8 cellular contexts compared by ENCODE assay signal in genomic region chr5:114362197-114362976, GRCh38. TPM values are rescaled to one million over a fixed set of nuclear protein-coding genes. Genes with fewer than 3 reads are reported as not detected.
DNase-seq lines count a peak whose midpoint lies in the region; ATAC-seq and TF ChIP-seq lines count a peak whose summit lies in the region.

No MANE protein-coding gene starts in this region.

- intact Hi-C loops in right lobe of liver (cut with DNase I) (loop anchor here (5.0 to 10.0 kb wide), 2 partner anchors 85 to 92 kb away; no protein-coding TSS in a partner anchor), vagina (cut with DNase I) (no loop called here)

- TF ChIP-seq CTCF in C4-2B (conservative IDR thresholded peaks at IDR 0.05) (peak; percentile 32), cardiac fibroblast (IDR thresholded peaks at IDR 0.05; ENCODE audit: low read depth, low read length) (no peak), right lobe of liver (IDR thresholded peaks at IDR 0.05) (peak in 2 of 4 donors; percentile 3 to 12), vagina (IDR thresholded peaks at IDR 0.05) (no peak)

- TF ChIP-seq POLR2A in right lobe of liver (IDR thresholded peaks at IDR 0.05) (no peak), vagina (IDR thresholded peaks at IDR 0.05) (no peak)

- H3K4me3 ChIP-seq in cardiac fibroblast (replicated peaks in 1 of 2; ENCODE audit: low read depth in 2 of 2, low read length in 2 of 2) (no peak overlapping the region), right lobe of liver (peak overlapping the region; percentile 62 to 84 (median 81)), vagina (peak overlapping the region; percentile 50 to 63)

- H3K9me3 ChIP-seq in right lobe of liver, result no peaks in the 10 kb centered on the region
- no peaks in the 10 kb centered on the region for H3K9me3 ChIP-seq in vagina

- H3K27me3 ChIP-seq in right lobe of liver (no peaks in the 10 kb centered on the region), vagina (no peaks in the 10 kb centered on the region)

- H3K36me3 ChIP-seq in right lobe of liver, result no peaks in the 10 kb centered on the region
- H3K36me3 ChIP-seq in vagina, result no peaks in the 10 kb centered on the region

- WGBS in right lobe of liver (ENCODE audit: insufficient coverage, low coverage, low lambda C conversion rate, missing lambda C conversion rate), result 0% methylated on average over 26 of the region's 87 CpGs

- H3K4me1 ChIP-seq in right lobe of liver, result peaks cover 0 to 8% (median 0%) of the 10 kb centered on the region in 4 donors
- H3K4me1 ChIP-seq in vagina, result peaks cover 36% of the 10 kb centered on the region

- peak overlapping the region; percentile 80 for H3K27ac ChIP-seq in C4-2B
- H3K27ac ChIP-seq in right lobe of liver, result peak overlapping the region; percentile 13 to 90 (median 82)
- H3K27ac ChIP-seq in vagina, result no peak overlapping the region

- DNase-seq in cardiac fibroblast (ENCODE audit: low read depth in 2 of 2) (peak; percentile 1 to 10), right lobe of liver (peak in 1 of 3 donors; percentile 66), vagina (ENCODE audit: extremely low spot score in 2 of 2) (no peak), UCSD-AML1 (lab: John Stamatoyannopoulos, UW; ENCODE audit: unreplicated experiment) (no peak), kidney glomerular epithelial cell (lab: John Stamatoyannopoulos, UW) (no peak)

- peak; percentile 17 for ATAC-seq in GM19328 (IDR thresholded peaks at IDR 0.05; ENCODE audit: unreplicated experiment)
- ATAC-seq in HG03520 (IDR thresholded peaks at IDR 0.05; ENCODE audit: unreplicated experiment), result peak; percentile 15
- ATAC-seq in right lobe of liver, result peak; percentile 44 to 67 (median 59)

RNA-seq across cellular contexts. Expression of gene KCNN2, which starts 0.5 kb away (rescaled TPM):
- total RNA-seq in right lobe of liver, result 10 to 100 TPM in 3 of 6 experiments, 1 to 10 TPM in 2, under 1 TPM in 1; 0.60 to 17.4 (median 6.5) TPM
- total RNA-seq in vagina, result 3.4 TPM

Comparison
In these comparisons a context has a peak if more than half of its experiments do, and no peak if none do; other contexts are left out.
1. DNase-seq: peak in cardiac fibroblast (2 of 2); none in vagina (0 of 2), UCSD-AML1 (single experiment) and kidney glomerular epithelial cell (single experiment).
2. H3K4me3 ChIP-seq: peak in right lobe of liver (3 of 3) and vagina (2 of 2); none in cardiac fibroblast (0 of 2).
3. Peak in every context shown above with its lines, with median percentiles within 50 percentile points of each other: ATAC-seq.